Comparison of ENCODE assay signal across 8 cellular contexts in genomic region chr22:38180841-38181452, GRCh38. TPM values are rescaled to one million over a fixed set of nuclear protein-coding genes. Genes with fewer than 3 reads are reported as not detected.
DNase-seq lines count a peak whose midpoint lies in the region; ATAC-seq and TF ChIP-seq lines count a peak whose summit lies in the region.

No MANE protein-coding gene starts in this region.

- H2AFZ ChIP-seq in neural cell (ENCODE audit: low read depth, low read length): peak overlapping the region; percentile 79

- no peak for TF ChIP-seq EP300 in neural cell (conservative IDR thresholded peaks at IDR 0.05; ENCODE audit: poor library complexity, severe bottlenecking)

- H3K4me3 ChIP-seq in esophagus (ENCODE audit: low read depth in 1 of 2, low read length in 2 of 2) (peak overlapping the region; percentile 52 to 54), neural cell (ENCODE audit: low read length) (peak overlapping the region; percentile 80)

- no peaks in the 10 kb centered on the region for H3K27me3 ChIP-seq in esophagus (ENCODE audit: control insufficient read depth in 1 of 2, insufficient read depth in 2 of 2, low read length in 2 of 2)
- no peaks in the 10 kb centered on the region for H3K27me3 ChIP-seq in neural cell (ENCODE audit: insufficient read depth, low read depth, low read length)

- TF ChIP-seq CTCF in neural cell (IDR thresholded peaks at IDR 0.05; ENCODE audit: poor library complexity, severe bottlenecking): no peak

- H4K20me1 ChIP-seq in neural cell (ENCODE audit: insufficient read depth): no peaks in the 10 kb centered on the region

- H3K9me3 Mint-ChIP-seq in activated CD4-positive, alpha-beta T cell treated with anti-CD3 and anti-CD28 coated beads, Interleukin-2, amount 10 ng/mL, durations not matched to agents 24 days and 14 days: no peaks in the 10 kb centered on the region

- intact Hi-C loops in activated CD4-positive, alpha-beta T cell treated with anti-CD3 and anti-CD28 coated beads, Interleukin-2, amount 10 ng/mL, durations not matched to agents 24 days and 14 days (cut with micrococcal nuclease): loop anchor here (1.0 to 5.0 kb wide), 2 partner anchors 20 to 326 kb away; partner anchors contain the start of genes DDX17 and MAFF

- DNase-seq in COLO668 (lab: John Stamatoyannopoulos, UW; ENCODE audit: unreplicated experiment) (peak; percentile 56), NCI-H1930 (lab: John Stamatoyannopoulos, UW) (no peak), middle frontal gyrus (ENCODE audit: extremely low spot score, low spot score) (no peak)
- DNase-seq in activated CD4-positive, alpha-beta T cell treated with anti-CD3 and anti-CD28 coated beads, Interleukin-2, amount 10 ng/mL, durations not matched to agents 24 days and 14 days: peak; percentile 83

- H3K9me2 ChIP-seq in neural cell (ENCODE audit: insufficient read depth, low read length): no peaks in the 10 kb centered on the region

- WGBS in esophagus, 2 donors: 6 to 7% methylated on average over 14 of the region's 14 CpGs

- no peaks in the 10 kb centered on the region for H3K36me3 ChIP-seq in esophagus (ENCODE audit: control insufficient read depth in 2 of 2, insufficient read depth in 2 of 2, low read length in 1 of 2)
- H3K36me3 ChIP-seq in neural cell (ENCODE audit: insufficient read depth, low read length): no peaks in the 10 kb centered on the region

- peak overlapping the region; percentile 93 for H3K4me2 ChIP-seq in neural cell (ENCODE audit: low read length)

- peak overlapping the region; percentile 98 for H3K4me3 Mint-ChIP-seq in activated CD4-positive, alpha-beta T cell treated with anti-CD3 and anti-CD28 coated beads, Interleukin-2, amount 10 ng/mL, durations not matched to agents 24 days and 14 days

- H3K27ac ChIP-seq in esophagus (ENCODE audit: low read depth in 2 of 2, low read length in 1 of 2) (peak overlapping the region; percentile 92 to 100), neural cell (ENCODE audit: low read length) (peak overlapping the region; percentile 18)

- peaks cover 5% of the 10 kb centered on the region for H3K79me2 ChIP-seq in neural cell (replicated peaks; ENCODE audit: insufficient read depth, low read length)

- H3K27me3 Mint-ChIP-seq in activated CD4-positive, alpha-beta T cell treated with anti-CD3 and anti-CD28 coated beads, Interleukin-2, amount 10 ng/mL, durations not matched to agents 24 days and 14 days: peaks cover 4% of the 10 kb centered on the region

- peaks cover 42% of the 10 kb centered on the region for H3K4me1 Mint-ChIP-seq in activated CD4-positive, alpha-beta T cell treated with anti-CD3 and anti-CD28 coated beads, Interleukin-2, amount 10 ng/mL, durations not matched to agents 24 days and 14 days

- H3K9me3 ChIP-seq in esophagus (ENCODE audit: control insufficient read depth in 2 of 2, insufficient read depth in 1 of 2, low read depth in 1 of 2, low read length in 1 of 2) (no peaks in the 10 kb centered on the region), neural cell (ENCODE audit: low read length) (no peaks in the 10 kb centered on the region)

- peak; percentile 29 for ATAC-seq in HG02642 (IDR thresholded peaks at IDR 0.05; ENCODE audit: poor library complexity, unreplicated experiment)
- ATAC-seq in GM19328 (IDR thresholded peaks at IDR 0.05; ENCODE audit: unreplicated experiment): no peak

- no peaks in the 10 kb centered on the region for H3K36me3 Mint-ChIP-seq in activated CD4-positive, alpha-beta T cell treated with anti-CD3 and anti-CD28 coated beads, Interleukin-2, amount 10 ng/mL, durations not matched to agents 24 days and 14 days (ENCODE audit: low read depth)

- TF ChIP-seq RAD21 in neural cell (conservative IDR thresholded peaks at IDR 0.05): no peak

- peak overlapping the region; percentile 98 for H3K27ac Mint-ChIP-seq in activated CD4-positive, alpha-beta T cell treated with anti-CD3 and anti-CD28 coated beads, Interleukin-2, amount 10 ng/mL, durations not matched to agents 24 days and 14 days

- H3K4me1 ChIP-seq in esophagus (ENCODE audit: control insufficient read depth in 2 of 2, insufficient read depth in 2 of 2, low read length in 1 of 2): peaks cover 2 to 4% of the 10 kb centered on the region in 2 donors

- no peaks in the 10 kb centered on the region for H3F3A ChIP-seq in neural cell (ENCODE audit: insufficient read depth, low read length, poor library complexity, severe bottlenecking)

- H3K9ac ChIP-seq in neural cell (ENCODE audit: low read length): peak overlapping the region; percentile 67

TF ChIP-seq in neural cell, 6 proteins besides CTCF, POLR2A, EP300 and RAD21:
- TF ChIP-seq MXI1 (conservative IDR thresholded peaks at IDR 0.05; ENCODE audit: poor library complexity, severe bottlenecking) (no peak), EZH2 (IDR thresholded peaks at IDR 0.05; ENCODE audit: borderline replicate concordance, insufficient read depth, low read length, poor library complexity, severe bottlenecking) (no peak), TAF1 (IDR thresholded peaks at IDR 0.05; ENCODE audit: low read depth) (no peak), SMC3 (conservative IDR thresholded peaks at IDR 0.05; ENCODE audit: poor library complexity) (no peak), POLR2AphosphoS5 (IDR thresholded peaks at IDR 0.05) (no peak), REST (IDR thresholded peaks at IDR 0.05; ENCODE audit: borderline replicate concordance) (no peak)

RNA-seq across cellular contexts. Expression of gene PLA2G6, which starts 0.7 kb away (rescaled TPM):
- total RNA-seq in activated CD4-positive, alpha-beta T cell treated with anti-CD3 and anti-CD28 coated beads, Interleukin-2, amount 10 ng/mL, durations not matched to agents 24 days and 14 days: 34.3 and 43.2 TPM in 2 replicates
- polyA plus RNA-seq in esophagus (10 to 100 TPM; 14.5 to 36.3 TPM), neural cell (18.5 and 20.0 TPM in 2 replicates)
- 26.5 and 32.6 TPM in 2 replicates for polyA minus RNA-seq in neural cell

RNA-seq across cellular contexts. Expression of gene MAFF, which starts 20.8 kb away (rescaled TPM):
- 12.6 and 12.8 TPM in 2 replicates for total RNA-seq in activated CD4-positive, alpha-beta T cell treated with anti-CD3 and anti-CD28 coated beads, Interleukin-2, amount 10 ng/mL, durations not matched to agents 24 days and 14 days
- polyA plus RNA-seq in esophagus (10 to 100 TPM; 34.7 to 99.6 TPM), neural cell (2.1 and 4.8 TPM in 2 replicates)
- 1.9 and 2.4 TPM in 2 replicates for polyA minus RNA-seq in neural cell

Comparison
In these comparisons a context has a peak if more than half of its experiments do, and no peak if none do; other contexts are left out.
1. DNase-seq: peak in COLO668 (single experiment) and activated CD4-positive, alpha-beta T cell treated with anti-CD3 and anti-CD28 coated beads, Interleukin-2, amount 10 ng/mL, durations not matched to agents 24 days and 14 days (single experiment); none in NCI-H1930 (0 of 2) and middle frontal gyrus (single experiment).